ENCODE assay signal across 8 cellular contexts in genomic region chr15:75450307-75451201, GRCh38. TPM values are rescaled to one million over a fixed set of nuclear protein-coding genes. Genes with fewer than 3 reads are reported as not detected.
DNase-seq lines count a peak whose midpoint lies in the region; ATAC-seq and TF ChIP-seq lines count a peak whose summit lies in the region.

No MANE protein-coding gene starts in this region.

- 0 to 2% methylated on average over 26 to 52 of the region's 62 CpGs for WGBS in GM23248 (ENCODE audit: low coverage in 1 of 2, low lambda C conversion rate in 2 of 2, missing lambda C conversion rate in 2 of 2), 2 experiments

- H3K9me3 Mint-ChIP-seq in activated T-helper 2 cell treated with anti-CD3 and anti-CD28 coated beads, Interferon-gamma antibody, Interleukin-2, Interleukin-4, amounts not matched to agents 10 μg/mL and 5 μg/mL and 100 μg/mL, durations not matched to agents 14 hours and 24 hours and 36 hours, result no peaks in the 10 kb centered on the region
- H3K9me3 Mint-ChIP-seq in natural killer cell treated with Interleukin-12 subunit alpha and Interleukin-12 subunit beta and Interleukin-15 and Interleukin-18, amount 100 ng/mL, for 72 hours, result no peaks in the 10 kb centered on the region
- no peaks in the 10 kb centered on the region for H3K9me3 Mint-ChIP-seq in stimulated activated naive B cell treated with anti-CD40 and anti-IgM and Interleukin-4, amounts not matched to agents 10 μg/mL and 1 μg/mL and 100 μg/mL, for 72 hours

- peak overlapping the region; percentile 92 for H3K9ac ChIP-seq in GM23248

- TF ChIP-seq CTCF in RWPE1 (conservative IDR thresholded peaks at IDR 0.05; ENCODE audit: low read depth), result no peak

- peak overlapping the region; percentile 96 for H3K4me2 ChIP-seq in GM23248 (ENCODE audit: unreplicated experiment)

- H3K27ac ChIP-seq in GM23248 (peak overlapping the region; percentile 97), RWPE1 (peak overlapping the region; percentile 99)

- peaks cover 41% of the 10 kb centered on the region for H3K4me1 Mint-ChIP-seq in activated T-helper 2 cell treated with anti-CD3 and anti-CD28 coated beads, Interferon-gamma antibody, Interleukin-2, Interleukin-4, amounts not matched to agents 10 μg/mL and 5 μg/mL and 100 μg/mL, durations not matched to agents 14 hours and 24 hours and 36 hours (ENCODE audit: low read depth)
- peaks cover 40 to 49% of the 10 kb centered on the region in 2 donors for H3K4me1 Mint-ChIP-seq in natural killer cell treated with Interleukin-12 subunit alpha and Interleukin-12 subunit beta and Interleukin-15 and Interleukin-18, amount 100 ng/mL, for 72 hours (ENCODE audit: low read depth in 2 of 2)
- H3K4me1 Mint-ChIP-seq in stimulated activated naive B cell treated with anti-CD40 and anti-IgM and Interleukin-4, amounts not matched to agents 10 μg/mL and 1 μg/mL and 100 μg/mL, for 72 hours, result peaks cover 25 to 66% of the 10 kb centered on the region in 2 donors

- H3F3A ChIP-seq in GM23248 (ENCODE audit: insufficient read depth), result peaks cover 34% of the 10 kb centered on the region

- no peaks in the 10 kb centered on the region for H3K9me3 ChIP-seq in GM23248 (ENCODE audit: low read depth)

- H3K36me3 ChIP-seq in GM23248 (ENCODE audit: low read depth), result no peaks in the 10 kb centered on the region

- H2AFZ ChIP-seq in GM23248, result peak overlapping the region; percentile 81

- peaks cover 58% of the 10 kb centered on the region for H3K79me2 ChIP-seq in GM23248 (ENCODE audit: insufficient read depth)

- in situ Hi-C loops in Caki2 (cut with HindIII; ENCODE audit: low pct_unique_long_range_greater_than_20kb, low sequenced_read_pairs) (no loop called here), GM23248 (cut with MboI) (no loop called here)

- DNase-seq in Caki2 (ENCODE audit: low read depth), result peak; percentile 95
- DNase-seq in GM23248, result peak; percentile 98
- peak; percentile 95 for DNase-seq in M059J (ENCODE audit: low read depth)
- DNase-seq in RWPE1 (ENCODE audit: low spot score), result peak; percentile 95
- peak; percentile 93 for DNase-seq in activated T-helper 2 cell treated with anti-CD3 and anti-CD28 coated beads, Interferon-gamma antibody, Interleukin-2, Interleukin-4, amounts not matched to agents 10 μg/mL and 5 μg/mL and 100 μg/mL, durations not matched to agents 14 hours and 24 hours and 36 hours (ENCODE audit: low spot score)
- DNase-seq in fibroblast of peridontal ligament (ENCODE audit: extremely low read depth), result peak; percentile 92
- DNase-seq in natural killer cell treated with Interleukin-12 subunit alpha and Interleukin-12 subunit beta and Interleukin-15 and Interleukin-18, amount 100 ng/mL, for 72 hours (ENCODE audit: low spot score), result peak; percentile 97
- peak; percentile 93 for DNase-seq in stimulated activated naive B cell treated with anti-CD40 and anti-IgM and Interleukin-4, amounts not matched to agents 10 μg/mL and 1 μg/mL and 100 μg/mL, for 72 hours

- peak overlapping the region; percentile 91 for H3K27ac Mint-ChIP-seq in activated T-helper 2 cell treated with anti-CD3 and anti-CD28 coated beads, Interferon-gamma antibody, Interleukin-2, Interleukin-4, amounts not matched to agents 10 μg/mL and 5 μg/mL and 100 μg/mL, durations not matched to agents 14 hours and 24 hours and 36 hours
- peak overlapping the region; percentile 91 to 92 for H3K27ac Mint-ChIP-seq in natural killer cell treated with Interleukin-12 subunit alpha and Interleukin-12 subunit beta and Interleukin-15 and Interleukin-18, amount 100 ng/mL, for 72 hours
- H3K27ac Mint-ChIP-seq in stimulated activated naive B cell treated with anti-CD40 and anti-IgM and Interleukin-4, amounts not matched to agents 10 μg/mL and 1 μg/mL and 100 μg/mL, for 72 hours, result peak overlapping the region; percentile 100

- intact Hi-C loops in activated T-helper 2 cell treated with anti-CD3 and anti-CD28 coated beads, Interferon-gamma antibody, Interleukin-2, Interleukin-4, amounts not matched to agents 10 μg/mL and 5 μg/mL and 100 μg/mL, durations not matched to agents 14 hours and 24 hours and 36 hours (cut with micrococcal nuclease), result loop anchor here (1.0 to 10.0 kb wide), 9 partner anchors 33 to 986 kb away; partner anchors contain the start of genes ARID3B, IMP3, PPCDC and PTPN9

- H3K4me1 ChIP-seq in GM23248 (ENCODE audit: insufficient read depth), result peaks cover 16% of the 10 kb centered on the region

- CTCF ChIA-PET in RWPE1 (lab: Yijun Ruan, JAX), result interaction anchor here (0.6 kb wide), 1 partner anchor 540 kb away, joined by 3 read pairs; no protein-coding TSS in a partner anchor

- H3K4me3 Mint-ChIP-seq in activated T-helper 2 cell treated with anti-CD3 and anti-CD28 coated beads, Interferon-gamma antibody, Interleukin-2, Interleukin-4, amounts not matched to agents 10 μg/mL and 5 μg/mL and 100 μg/mL, durations not matched to agents 14 hours and 24 hours and 36 hours (ENCODE audit: low read depth), result peak overlapping the region; percentile 91
- H3K4me3 Mint-ChIP-seq in natural killer cell treated with Interleukin-12 subunit alpha and Interleukin-12 subunit beta and Interleukin-15 and Interleukin-18, amount 100 ng/mL, for 72 hours, result peak overlapping the region; percentile 98
- H3K4me3 Mint-ChIP-seq in stimulated activated naive B cell treated with anti-CD40 and anti-IgM and Interleukin-4, amounts not matched to agents 10 μg/mL and 1 μg/mL and 100 μg/mL, for 72 hours, result peak overlapping the region; percentile 97 to 98

- peak; percentile 58 to 68 for ATAC-seq in natural killer cell treated with Interleukin-12 subunit alpha and Interleukin-12 subunit beta and Interleukin-15 and Interleukin-18, amount 100 ng/mL, for 72 hours
- ATAC-seq in stimulated activated naive B cell treated with anti-CD40 and anti-IgM and Interleukin-4, amounts not matched to agents 10 μg/mL and 1 μg/mL and 100 μg/mL, for 72 hours (replicated peaks), result peak; percentile 41 to 48

- POLR2A ChIA-PET in RWPE1 (lab: Yijun Ruan, JAX; ENCODE audit: low non-redundant PET), result interaction anchor here (0.7 to 1.1 kb wide), 2 partner anchors 37 to 82 kb away, joined by 3 read pairs; partner anchors contain the start of gene MAN2C1

- H3K27me3 Mint-ChIP-seq in activated T-helper 2 cell treated with anti-CD3 and anti-CD28 coated beads, Interferon-gamma antibody, Interleukin-2, Interleukin-4, amounts not matched to agents 10 μg/mL and 5 μg/mL and 100 μg/mL, durations not matched to agents 14 hours and 24 hours and 36 hours (ENCODE audit: low read depth), result no peaks in the 10 kb centered on the region
- no peaks in the 10 kb centered on the region for H3K27me3 Mint-ChIP-seq in natural killer cell treated with Interleukin-12 subunit alpha and Interleukin-12 subunit beta and Interleukin-15 and Interleukin-18, amount 100 ng/mL, for 72 hours
- no peaks in the 10 kb centered on the region for H3K27me3 Mint-ChIP-seq in stimulated activated naive B cell treated with anti-CD40 and anti-IgM and Interleukin-4, amounts not matched to agents 10 μg/mL and 1 μg/mL and 100 μg/mL, for 72 hours

- H3K4me3 ChIP-seq in GM23248, result peak overlapping the region; percentile 99

- H3K9me2 ChIP-seq in GM23248 (ENCODE audit: insufficient read depth), result no peaks in the 10 kb centered on the region

- H4K20me1 ChIP-seq in GM23248 (ENCODE audit: insufficient read depth), result no peaks in the 10 kb centered on the region

- H3K27me3 ChIP-seq in GM23248 (replicated peaks; ENCODE audit: insufficient read depth), result no peaks in the 10 kb centered on the region

- H3K36me3 Mint-ChIP-seq in activated T-helper 2 cell treated with anti-CD3 and anti-CD28 coated beads, Interferon-gamma antibody, Interleukin-2, Interleukin-4, amounts not matched to agents 10 μg/mL and 5 μg/mL and 100 μg/mL, durations not matched to agents 14 hours and 24 hours and 36 hours (ENCODE audit: low read depth), result peaks cover 14% of the 10 kb centered on the region
- H3K36me3 Mint-ChIP-seq in natural killer cell treated with Interleukin-12 subunit alpha and Interleukin-12 subunit beta and Interleukin-15 and Interleukin-18, amount 100 ng/mL, for 72 hours, result no peaks in the 10 kb centered on the region
- peaks cover 16 to 25% of the 10 kb centered on the region in 2 donors for H3K36me3 Mint-ChIP-seq in stimulated activated naive B cell treated with anti-CD40 and anti-IgM and Interleukin-4, amounts not matched to agents 10 μg/mL and 1 μg/mL and 100 μg/mL, for 72 hours

RNA-seq across cellular contexts. Expression of gene SIN3A, which starts 0.9 kb away (rescaled TPM):
- 17.7 and 32.6 TPM in 2 replicates for total RNA-seq in Caki2 (2014; rRNA removed; shearing (Covaris generic); ENCODE audit: low replicate concordance)
- 27.7 and 34.8 TPM in 2 replicates for total RNA-seq in GM23248 (2014; rRNA removed; shearing (Covaris generic))
- polyA plus RNA-seq in GM23248 (2016; fragmentation: Nextera tagmentation; extraction: Ambion mirVana), result 11.7 and 13.9 TPM in 2 replicates
- total RNA-seq in M059J (2014; rRNA removed; shearing (Covaris generic)), result 38.5 and 39.7 TPM in 2 replicates
- total RNA-seq in activated T-helper 2 cell treated with anti-CD3 and anti-CD28 coated beads, Interferon-gamma antibody, Interleukin-2, Interleukin-4, amounts not matched to agents 10 μg/mL and 5 μg/mL and 100 μg/mL, durations not matched to agents 14 hours and 24 hours and 36 hours, result 88.4 and 94.6 TPM in 2 replicates
- total RNA-seq in natural killer cell treated with Interleukin-12 subunit alpha and Interleukin-12 subunit beta and Interleukin-15 and Interleukin-18, amount 100 ng/mL, for 72 hours, result 100 to 1,000 TPM in 1 of 2 donors, 10 to 100 TPM in 1; 93.5 to 103 TPM

Comparison
In these comparisons a context has a peak if more than half of its experiments do, and no peak if none do; other contexts are left out.
1. Peak in every context shown above with its lines: DNase-seq, ATAC-seq, H3K4me3 ChIP-seq and H3K27ac ChIP-seq.